ENCODE assay signal across 1 cellular context in genomic region chr4:42050850-42051249, GRCh38.
TF ChIP-seq lines count a peak whose summit lies in the region.

No MANE protein-coding gene starts in this region.

TF ChIP-seq in IMR-90, 13 proteins besides CTCF, POLR2A, EP300 and RAD21 (continued from another document):
- TF ChIP-seq, protein P1, sequence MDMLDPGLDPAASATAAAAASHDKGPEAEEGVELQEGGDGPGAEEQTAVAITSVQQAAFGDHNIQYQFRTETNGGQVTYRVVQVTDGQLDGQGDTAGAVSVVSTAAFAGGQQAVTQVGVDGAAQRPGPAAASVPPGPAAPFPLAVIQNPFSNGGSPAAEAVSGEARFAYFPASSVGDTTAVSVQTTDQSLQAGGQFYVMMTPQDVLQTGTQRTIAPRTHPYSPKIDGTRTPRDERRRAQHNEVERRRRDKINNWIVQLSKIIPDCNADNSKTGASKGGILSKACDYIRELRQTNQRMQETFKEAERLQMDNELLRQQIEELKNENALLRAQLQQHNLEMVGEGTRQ (IDR thresholded peaks at IDR 0.05; ENCODE audit: low read depth, low read length) = no peak
- TF ChIP-seq MAFK (IDR thresholded peaks at IDR 0.05; ENCODE audit: low read depth, low read length) = no peak
